Comparison of ENCODE assay signal across 9 cellular contexts in the genomic region with DNA sequence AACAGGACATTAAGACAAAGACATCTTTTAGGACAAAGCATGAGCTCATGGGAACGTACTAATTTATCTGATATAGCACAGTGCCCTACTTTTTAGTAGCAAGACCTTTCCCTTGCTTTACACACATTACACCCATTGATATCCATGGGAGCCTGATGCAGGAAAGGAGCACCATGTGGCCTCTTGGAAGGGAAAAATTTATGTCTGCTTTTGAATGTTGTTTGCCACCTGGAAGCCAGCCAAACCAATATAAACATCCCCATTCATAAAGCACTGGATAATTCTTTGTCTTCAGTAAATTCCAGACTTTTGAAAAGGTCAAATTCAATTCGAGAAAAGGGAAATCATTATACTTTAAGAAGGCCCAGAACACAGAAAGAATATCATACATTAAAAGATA.
DNase-seq lines count a peak whose midpoint lies in the region; ATAC-seq lines count a peak whose summit lies in the region.
"Had no signal": no experiment of that assay in that cellular context is flagged by ENCODE, and none has a peak within 500 bp of the region (broad histone marks: within the 10 kb centered on the region; RNA-seq: fewer than 3 reads in every experiment).

No MANE protein-coding gene starts in this region.

- H3K27me3 Mint-ChIP-seq in activated T-helper 2 cell treated with anti-CD3 and anti-CD28 coated beads, Interferon-gamma antibody, Interleukin-2, Interleukin-4, amounts not matched to agents 10 μg/mL and 5 μg/mL and 100 μg/mL, durations not matched to agents 14 hours and 24 hours and 36 hours (ENCODE audit: low read depth): no peaks in the 10 kb centered on the region

- H3K9me3 Mint-ChIP-seq in activated T-helper 2 cell treated with anti-CD3 and anti-CD28 coated beads, Interferon-gamma antibody, Interleukin-2, Interleukin-4, amounts not matched to agents 10 μg/mL and 5 μg/mL and 100 μg/mL, durations not matched to agents 14 hours and 24 hours and 36 hours: no peaks in the 10 kb centered on the region
- H3K9me3 Mint-ChIP-seq: CD8-positive, alpha-beta T cell had no signal

- DNase-seq in Caki2 (ENCODE audit: low read depth) (peak; percentile 48), NCI-H1092 treated with DMSO at 0.1 percent for 48 hours (lab: John Stamatoyannopoulos, UW) (peak; percentile 45), SHP77 treated with DMSO at 0.1 percent for 48 hours (lab: John Stamatoyannopoulos, UW) (peak; percentile 91), glomerular visceral epithelial cell (ENCODE audit: extremely low spot score) (peak; percentile 13), ACHN (no peak)
- no peak for DNase-seq in activated CD8-positive, alpha-beta memory T cell treated with anti-CD3 and anti-CD28 coated beads, Interleukin-2, amount 50 U/mL, for 48 hours
- no peak for DNase-seq in activated T-helper 2 cell treated with anti-CD3 and anti-CD28 coated beads, Interferon-gamma antibody, Interleukin-2, Interleukin-4, amounts not matched to agents 10 μg/mL and 5 μg/mL and 100 μg/mL, durations not matched to agents 14 hours and 24 hours and 36 hours (ENCODE audit: low spot score)
- DNase-seq: CD8-positive, alpha-beta T cell had no signal

- H3K4me1 Mint-ChIP-seq in activated T-helper 2 cell treated with anti-CD3 and anti-CD28 coated beads, Interferon-gamma antibody, Interleukin-2, Interleukin-4, amounts not matched to agents 10 μg/mL and 5 μg/mL and 100 μg/mL, durations not matched to agents 14 hours and 24 hours and 36 hours (ENCODE audit: low read depth): no peaks in the 10 kb centered on the region

- in situ Hi-C loops in Caki2 (cut with HindIII; ENCODE audit: low pct_unique_long_range_greater_than_20kb, low sequenced_read_pairs) (no loop called here), ACHN (cut with HindIII; ENCODE audit: low pct_ligation_motif_present, low pct_unique_long_range_greater_than_20kb, low sequenced_read_pairs) (no loop called here)

- ATAC-seq in GM18873 (IDR thresholded peaks at IDR 0.05; ENCODE audit: low FRiP score, unreplicated experiment): no peak
- ATAC-seq: CD8-positive, alpha-beta T cell had no signal

- H3K4me3 Mint-ChIP-seq in activated T-helper 2 cell treated with anti-CD3 and anti-CD28 coated beads, Interferon-gamma antibody, Interleukin-2, Interleukin-4, amounts not matched to agents 10 μg/mL and 5 μg/mL and 100 μg/mL, durations not matched to agents 14 hours and 24 hours and 36 hours (ENCODE audit: low read depth): no peak overlapping the region
- H3K4me3 Mint-ChIP-seq: CD8-positive, alpha-beta T cell had no signal

- no peak overlapping the region for H3K27ac Mint-ChIP-seq in activated T-helper 2 cell treated with anti-CD3 and anti-CD28 coated beads, Interferon-gamma antibody, Interleukin-2, Interleukin-4, amounts not matched to agents 10 μg/mL and 5 μg/mL and 100 μg/mL, durations not matched to agents 14 hours and 24 hours and 36 hours
- H3K27ac Mint-ChIP-seq: CD8-positive, alpha-beta T cell had no signal

- no peaks in the 10 kb centered on the region for H3K36me3 Mint-ChIP-seq in activated T-helper 2 cell treated with anti-CD3 and anti-CD28 coated beads, Interferon-gamma antibody, Interleukin-2, Interleukin-4, amounts not matched to agents 10 μg/mL and 5 μg/mL and 100 μg/mL, durations not matched to agents 14 hours and 24 hours and 36 hours (ENCODE audit: low read depth)
- H3K36me3 Mint-ChIP-seq: CD8-positive, alpha-beta T cell had no signal

- intact Hi-C loops in activated T-helper 2 cell treated with anti-CD3 and anti-CD28 coated beads, Interferon-gamma antibody, Interleukin-2, Interleukin-4, amounts not matched to agents 10 μg/mL and 5 μg/mL and 100 μg/mL, durations not matched to agents 14 hours and 24 hours and 36 hours (cut with micrococcal nuclease): no loop called here

Comparison
In these comparisons a context has a peak if more than half of its experiments do, and no peak if none do; other contexts are left out.
1. DNase-seq: peak in Caki2 (single experiment), NCI-H1092 treated with DMSO at 0.1 percent for 48 hours (single experiment), SHP77 treated with DMSO at 0.1 percent for 48 hours (single experiment) and glomerular visceral epithelial cell (single experiment); none in activated CD8-positive, alpha-beta memory T cell treated with anti-CD3 and anti-CD28 coated beads, Interleukin-2, amount 50 U/mL, for 48 hours (single experiment), activated T-helper 2 cell treated with anti-CD3 and anti-CD28 coated beads, Interferon-gamma antibody, Interleukin-2, Interleukin-4, amounts not matched to agents 10 μg/mL and 5 μg/mL and 100 μg/mL, durations not matched to agents 14 hours and 24 hours and 36 hours (single experiment) and ACHN (single experiment).